13 cellular contexts compared by ENCODE assay signal in genomic region chr20:26163890-26164289, GRCh38.
DNase-seq lines count a peak whose midpoint lies in the region; ATAC-seq and TF ChIP-seq lines count a peak whose summit lies in the region.
"Had no signal": no experiment of that assay in that cellular context is flagged by ENCODE, and none has a peak within 500 bp of the region (broad histone marks: within the 10 kb centered on the region; RNA-seq: fewer than 3 reads in every experiment).

No MANE protein-coding gene starts in this region.

- no peaks in the 10 kb centered on the region; the same call in 1 of the 2 replicates for H3K27me3 Mint-ChIP-seq in HFFc6 (ENCODE audit: insufficient read depth)

- H3K9me3 Mint-ChIP-seq in HFFc6: no peaks in the 10 kb centered on the region

- DNase-seq in A172 (ENCODE audit: low spot score) (peak; percentile 93), HFFc6 (peak; percentile 80), amniotic stem cell (lab: John Stamatoyannopoulos, UW) (peak; percentile 34), hepatic stellate cell (ENCODE audit: low spot score) (peak; percentile 43), NCI-H1436 (lab: John Stamatoyannopoulos, UW) (no peak), UCSD-AML1 (lab: John Stamatoyannopoulos, UW; ENCODE audit: unreplicated experiment) (no peak)
- no peak for DNase-seq in activated CD4-positive, CD25-positive, alpha-beta regulatory T cell treated with anti-CD3 and anti-CD28 coated beads, Interleukin-2, amount 50 U/mL, for 72 hours
- DNase-seq: 8988T, hypothalamus, NCI-H1694, right cardiac atrium had no signal

- H3K27ac Mint-ChIP-seq in HFFc6: peak overlapping the region; percentile 98

- H3K4me3 Mint-ChIP-seq in HFFc6: peak overlapping the region; percentile 80

- H3K4me1 Mint-ChIP-seq in HFFc6 (ENCODE audit: low read depth): peaks cover 85% of the 10 kb centered on the region

- no peak for ATAC-seq in HG03378 (IDR thresholded peaks at IDR 0.05; ENCODE audit: unreplicated experiment)
- ATAC-seq: activated CD4-positive, CD25-positive, alpha-beta regulatory T cell treated with anti-CD3 and anti-CD28 coated beads, Interleukin-2, amount 50 U/mL, for 24 hours; right cardiac atrium had no signal

- no peaks in the 10 kb centered on the region for H3K36me3 Mint-ChIP-seq in HFFc6 (ENCODE audit: low read depth)

- TF ChIP-seq CTCF in HFFc6 (IDR thresholded peaks at IDR 0.05): no peak

Comparison
In these comparisons a context has a peak if more than half of its experiments do, and no peak if none do; other contexts are left out.
1. DNase-seq: peak in A172 (single experiment), HFFc6 (single experiment), amniotic stem cell (single experiment) and hepatic stellate cell (single experiment); none in NCI-H1436 (single experiment), UCSD-AML1 (single experiment) and activated CD4-positive, CD25-positive, alpha-beta regulatory T cell treated with anti-CD3 and anti-CD28 coated beads, Interleukin-2, amount 50 U/mL, for 72 hours (single experiment).